In the genomic region with DNA sequence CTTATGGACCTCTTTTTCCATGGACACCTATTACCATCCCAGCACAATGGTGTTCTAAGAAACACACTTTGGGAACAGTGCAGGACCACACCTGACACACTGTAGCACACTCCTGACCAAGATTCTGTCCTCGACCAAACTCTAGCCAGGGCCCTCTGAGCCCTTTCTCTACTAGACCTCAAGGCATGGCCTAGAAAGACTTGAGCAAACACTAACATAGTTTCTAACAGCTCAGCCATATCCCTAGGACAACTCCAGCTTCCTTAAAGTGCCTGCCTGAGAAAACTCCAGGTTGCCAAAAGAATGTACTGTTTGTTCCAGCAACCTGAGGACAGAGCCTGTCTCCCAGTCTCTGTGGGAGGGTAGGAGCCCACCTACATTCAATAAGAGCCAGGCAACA, we compare ENCODE assay signal across 1 cellular context.
TF ChIP-seq lines count a peak whose summit lies in the region.

No MANE protein-coding gene starts in this region.

TF ChIP-seq in IMR-90, 13 proteins besides CTCF, POLR2A, EP300 and RAD21:
- TF ChIP-seq CHD1 (IDR thresholded peaks at IDR 0.05; ENCODE audit: low read depth, low read length) (no peak), BHLHE40 (IDR thresholded peaks at IDR 0.05; ENCODE audit: low read depth, low read length) (no peak), MAFK (IDR thresholded peaks at IDR 0.05; ENCODE audit: low read depth, low read length) (no peak), FOS (IDR thresholded peaks at IDR 0.05; ENCODE audit: low read depth, low read length) (no peak), NFE2L2 (IDR thresholded peaks at IDR 0.05; ENCODE audit: low read depth, low read length) (no peak), SMC3 (IDR thresholded peaks at IDR 0.05; ENCODE audit: low read depth, low read length) (no peak), MAZ (IDR thresholded peaks at IDR 0.05; ENCODE audit: borderline replicate concordance, low read depth, low read length) (no peak), RCOR1 (IDR thresholded peaks at IDR 0.05; ENCODE audit: insufficient replicate concordance, low read length) (no peak), RFX5 (IDR thresholded peaks at IDR 0.05; ENCODE audit: low read depth, low read length) (no peak), MXI1 (IDR thresholded peaks at IDR 0.05; ENCODE audit: borderline replicate concordance, low read depth, low read length) (no peak)
TF ChIP-seq in IMR-90: peak in this region for 0.
